In genomic region chr3:24493951-24494615, GRCh38 we compare ENCODE assay signal across 9 cellular contexts. TPM values are rescaled to one million over a fixed set of nuclear protein-coding genes. Genes with fewer than 3 reads are reported as not detected.
DNase-seq lines count a peak whose midpoint lies in the region; ATAC-seq and TF ChIP-seq lines count a peak whose summit lies in the region.
"Had no signal": no experiment of that assay in that cellular context is flagged by ENCODE, and none has a peak within 500 bp of the region (broad histone marks: within the 10 kb centered on the region; RNA-seq: fewer than 3 reads in every experiment).

No MANE protein-coding gene starts in this region.

- H3K4me3 ChIP-seq in MG63, result peak overlapping the region; percentile 54
- peak overlapping the region; percentile 67 for H3K4me3 ChIP-seq in ectodermal cell (ENCODE audit: insufficient read depth, low read depth, low read length)
- H3K4me3 ChIP-seq in lower leg skin (ENCODE audit: low read depth, poor library complexity, severe bottlenecking), result peak overlapping the region; percentile 79

- H3K27me3 ChIP-seq in MG63, result peaks cover 5% of the 10 kb centered on the region; the same call in 1 of the 2 replicates
- peaks cover 52% of the 10 kb centered on the region for H3K27me3 ChIP-seq in ectodermal cell (ENCODE audit: control insufficient read depth, insufficient read depth, low read length, poor library complexity, severe bottlenecking)

- H3K9me3 ChIP-seq in MG63, result no peaks in the 10 kb centered on the region
- H3K9me3 ChIP-seq in ectodermal cell (ENCODE audit: control insufficient read depth, low read length), result no peaks in the 10 kb centered on the region
- H3K9me3 ChIP-seq: neutrophil had no signal

- 0% methylated on average over 48 of the region's 48 CpGs for WGBS in ectodermal cell, 2 experiments
- WGBS in lower leg skin, 2 donors, result 1% methylated on average over 38 to 47 of the region's 48 CpGs

- DNase-seq in MG63 (peak; percentile 10), lower leg skin (ENCODE audit: low spot score in 2 of 2) (peak; percentile 81 to 95), NCI-H1105 (lab: John Stamatoyannopoulos, UW) (no peak), NCI-H510A treated with DMSO at 0.1 percent for 48 hours (lab: John Stamatoyannopoulos, UW) (no peak)

- intact Hi-C loops in lower leg skin (cut with DNase I; ENCODE audit: low total_unique reads), result no loop called here

- no peak for TF ChIP-seq CTCF in C4-2B (conservative IDR thresholded peaks at IDR 0.05)
- TF ChIP-seq CTCF in lower leg skin (IDR thresholded peaks at IDR 0.05), result no peak

- TF ChIP-seq POLR2A in lower leg skin (IDR thresholded peaks at IDR 0.05), result no peak

- peak overlapping the region; percentile 96 for H3K27ac ChIP-seq in C4-2B
- H3K27ac ChIP-seq in ectodermal cell (ENCODE audit: insufficient read depth, low read depth, low read length, poor library complexity, severe bottlenecking), result no peak overlapping the region
- H3K27ac ChIP-seq in temporal lobe (ENCODE audit: low read depth, low read length), result peak overlapping the region; percentile 63
- H3K27ac ChIP-seq: neutrophil had no signal

- ATAC-seq in GM19467 (IDR thresholded peaks at IDR 0.05; ENCODE audit: unreplicated experiment), result no peak

- H3K36me3 ChIP-seq in MG63 (no peaks in the 10 kb centered on the region), ectodermal cell (ENCODE audit: control insufficient read depth, insufficient read depth, low read length) (no peaks in the 10 kb centered on the region)
- H3K36me3 ChIP-seq: neutrophil had no signal

- no peaks in the 10 kb centered on the region for H3K4me1 ChIP-seq in ectodermal cell (ENCODE audit: control insufficient read depth, insufficient read depth, low read length)

RNA-seq across cellular contexts. Expression of gene THRB, which starts 0.6 kb away (rescaled TPM):
- total RNA-seq in MG63 (2014; rRNA removed; shearing (Covaris generic); ENCODE audit: low replicate concordance), result not detected in 2 replicates
- polyA plus RNA-seq in ectodermal cell (2013, experiment 1 of 4), result 0.30 TPM
- polyA plus RNA-seq in ectodermal cell (2013, experiment 2 of 4), result 0.64 TPM
- 0.16 TPM for polyA plus RNA-seq in ectodermal cell (2013, experiment 3 of 4)
- 0.41 TPM for polyA plus RNA-seq in ectodermal cell (2013, experiment 4 of 4)
- total RNA-seq in lower leg skin, result 10 to 100 TPM; 19.8 to 25.8 (median 23.4) TPM
- 54.1 TPM for total RNA-seq in temporal lobe

Comparison
In these comparisons a context has a peak if more than half of its experiments do, and no peak if none do; other contexts are left out.
1. DNase-seq: peak in MG63 (single experiment) and lower leg skin (2 of 2); none in NCI-H1105 (single experiment) and NCI-H510A treated with DMSO at 0.1 percent for 48 hours (single experiment).
2. RNA of gene THRB, which starts 0.6 kb away (total RNA-seq): 54.1 TPM in temporal lobe (single experiment) and 19.8 to 25.8 TPM in lower leg skin; not detected in MG63; every median in the first group is over 10 times any median in the second.
3. Peak in every context shown above with its lines, with median percentiles within 50 percentile points of each other: H3K4me3 ChIP-seq.